Comparison of ENCODE assay signal across 12 cellular contexts in genomic region chr2:166727105-166727504, GRCh38.
DNase-seq lines count a peak whose midpoint lies in the region; ATAC-seq and TF ChIP-seq lines count a peak whose summit lies in the region.
"Had no signal": no experiment of that assay in that cellular context is flagged by ENCODE, and none has a peak within 500 bp of the region (broad histone marks: within the 10 kb centered on the region; RNA-seq: fewer than 3 reads in every experiment).

No MANE protein-coding gene starts in this region.

- CTCF ChIA-PET in GM10248 (lab: Yijun Ruan, JAX) = no interaction called here
- CTCF ChIA-PET in activated CD4-positive, alpha-beta memory T cell treated with anti-CD3 and anti-CD28 coated beads for 36 hours (lab: Charles Lee) = no interaction called here

- H3K36me3 Mint-ChIP-seq in activated T-cell treated with anti-CD3 and anti-CD28 coated beads, Interleukin-2, amount 50 U/mL, for 4 hours (ENCODE audit: insufficient read depth) = no peaks in the 10 kb centered on the region
- no peaks in the 10 kb centered on the region for H3K36me3 Mint-ChIP-seq in activated CD4-positive, alpha-beta memory T cell treated with anti-CD3 and anti-CD28 coated beads for 36 hours

- POLR2A ChIA-PET in GM10248 (lab: Yijun Ruan, JAX) = no interaction called here
- POLR2A ChIA-PET in activated CD4-positive, alpha-beta memory T cell treated with anti-CD3 and anti-CD28 coated beads for 36 hours (lab: Charles Lee) = no interaction called here

- H3K9me3 Mint-ChIP-seq in activated T-cell treated with anti-CD3 and anti-CD28 coated beads, Interleukin-2, amount 50 U/mL, for 4 hours = peaks cover 17% of the 10 kb centered on the region
- peaks cover 11% of the 10 kb centered on the region for H3K9me3 Mint-ChIP-seq in activated CD4-positive, alpha-beta memory T cell treated with anti-CD3 and anti-CD28 coated beads for 36 hours

- no peak overlapping the region for H3K4me3 ChIP-seq in tibial nerve
- H3K4me3 ChIP-seq: body of pancreas, uterus had no signal

- TF ChIP-seq POLR2A in tibial nerve (IDR thresholded peaks at IDR 0.05) = no peak

- no peak overlapping the region for H3K4me3 Mint-ChIP-seq in activated T-cell treated with anti-CD3 and anti-CD28 coated beads, Interleukin-2, amount 50 U/mL, for 4 hours
- no peak overlapping the region for H3K4me3 Mint-ChIP-seq in activated CD4-positive, alpha-beta memory T cell treated with anti-CD3 and anti-CD28 coated beads for 36 hours

- no peaks in the 10 kb centered on the region for H3K27me3 ChIP-seq in tibial nerve
- H3K27me3 ChIP-seq: body of pancreas, uterus had no signal

- WGBS in tibial nerve, 2 donors = 70 to 83% methylated on average over 1 of the region's 1 CpG

- intact Hi-C loops in activated CD4-positive, alpha-beta memory T cell treated with anti-CD3 and anti-CD28 coated beads for 36 hours (cut with micrococcal nuclease) = no loop called here

- no peaks in the 10 kb centered on the region for H3K4me1 Mint-ChIP-seq in activated T-cell treated with anti-CD3 and anti-CD28 coated beads, Interleukin-2, amount 50 U/mL, for 4 hours (ENCODE audit: low read depth)
- H3K4me1 Mint-ChIP-seq in activated CD4-positive, alpha-beta memory T cell treated with anti-CD3 and anti-CD28 coated beads for 36 hours (ENCODE audit: low read depth) = no peaks in the 10 kb centered on the region

- no peak overlapping the region for H3K27ac ChIP-seq in tibial nerve
- H3K27ac ChIP-seq: body of pancreas, uterus had no signal

- no peak for TF ChIP-seq CTCF in GM10248 (IDR thresholded peaks at IDR 0.05; ENCODE audit: control extremely low read depth, extremely low read depth, low read depth, missing control alignments)
- TF ChIP-seq CTCF in tibial nerve (IDR thresholded peaks at IDR 0.05) = no peak

- H3K9me3 ChIP-seq in tibial nerve = no peaks in the 10 kb centered on the region
- H3K9me3 ChIP-seq: body of pancreas, uterus had no signal

- H3K27ac Mint-ChIP-seq in activated CD4-positive, alpha-beta memory T cell treated with anti-CD3 and anti-CD28 coated beads for 36 hours = no peak overlapping the region

- no peak for TF ChIP-seq EP300 in tibial nerve (IDR thresholded peaks at IDR 0.05)

- DNase-seq in GM10248 (ENCODE audit: extremely low spot score) = peak; percentile 12
- DNase-seq in pons (ENCODE audit: low spot score) = no peak
- no peak for DNase-seq in activated T-cell treated with anti-CD3 and anti-CD28 coated beads, Interleukin-2, amount 50 U/mL, for 4 hours
- no peak for DNase-seq in tibial nerve (ENCODE audit: low spot score in 2 of 2)
- no peak for DNase-seq in activated CD4-positive, alpha-beta memory T cell treated with anti-CD3 and anti-CD28 coated beads for 36 hours
- DNase-seq: activated CD8-positive, alpha-beta memory T cell treated with anti-CD3 and anti-CD28 coated beads, Interleukin-2, amount 50 U/mL, for 4 hours; body of pancreas; uterus had no signal

- ATAC-seq in GM19397 (IDR thresholded peaks at IDR 0.05; ENCODE audit: unreplicated experiment) (peak; percentile 99), HG02884 (IDR thresholded peaks at IDR 0.05; ENCODE audit: unreplicated experiment) (peak; percentile 100), HG03575 (IDR thresholded peaks at IDR 0.05; ENCODE audit: extremely low read depth, insufficient number of reproducible peaks, low FRiP score, unreplicated experiment) (peak; percentile 99)
- no peak for ATAC-seq in activated T-cell treated with anti-CD3 and anti-CD28 coated beads, Interleukin-2, amount 50 U/mL, for 4 hours
- ATAC-seq: body of pancreas, esophagus mucosa had no signal

- H3K4me1 ChIP-seq in tibial nerve = no peaks in the 10 kb centered on the region
- H3K4me1 ChIP-seq: body of pancreas, uterus had no signal

- H3K36me3 ChIP-seq in tibial nerve = no peaks in the 10 kb centered on the region
- H3K36me3 ChIP-seq: uterus had no signal

- no peaks in the 10 kb centered on the region for H3K27me3 Mint-ChIP-seq in activated T-cell treated with anti-CD3 and anti-CD28 coated beads, Interleukin-2, amount 50 U/mL, for 4 hours (ENCODE audit: low read depth)
- H3K27me3 Mint-ChIP-seq in activated CD4-positive, alpha-beta memory T cell treated with anti-CD3 and anti-CD28 coated beads for 36 hours = no peaks in the 10 kb centered on the region

Comparison
In these comparisons a context has a peak if more than half of its experiments do, and no peak if none do; other contexts are left out.
1. ATAC-seq: peak in GM19397 (single experiment), HG02884 (single experiment) and HG03575 (single experiment); none in activated T-cell treated with anti-CD3 and anti-CD28 coated beads, Interleukin-2, amount 50 U/mL, for 4 hours (0 of 2).